Comparison of ENCODE assay signal across 21 cellular contexts in genomic region chr3:179247289-179248020, GRCh38.
"Had no signal": no experiment of that assay in that cellular context is flagged by ENCODE, and none has a peak within 500 bp of the region (broad histone marks: within the 10 kb centered on the region; RNA-seq: fewer than 3 reads in every experiment).

No MANE protein-coding gene starts in this region.

- FAIRE-seq: keratinocyte had no signal

- H3K4me3 Mint-ChIP-seq: activated T-helper 17 cell treated with anti-CD3 and anti-CD28 coated beads, Interleukin-2, amount 50 U/mL, for 72 hours; naive B cell had no signal

- H3K9me3 ChIP-seq: esophagus muscularis mucosa, left lung, neutrophil, tibial nerve had no signal

- H3K9ac ChIP-seq: parathyroid adenoma had no signal

- H3K4me1 Mint-ChIP-seq: activated T-helper 17 cell treated with anti-CD3 and anti-CD28 coated beads, Interleukin-2, amount 50 U/mL, for 72 hours; naive B cell had no signal

- ATAC-seq: activated T-helper 17 cell treated with anti-CD3 and anti-CD28 coated beads, Interleukin-2, amount 50 U/mL, for 72 hours; left lung had no signal

- H3K9me3 Mint-ChIP-seq: activated T-helper 17 cell treated with anti-CD3 and anti-CD28 coated beads, Interleukin-2, amount 50 U/mL, for 72 hours; naive B cell had no signal

- H3K27me3 ChIP-seq: dorsolateral prefrontal cortex, esophagus muscularis mucosa, left lung, neutrophil, tibial nerve had no signal

- H3K79me2 ChIP-seq: parathyroid adenoma had no signal

- H3K4me1 ChIP-seq: esophagus muscularis mucosa, left lung, parathyroid adenoma, tibial nerve had no signal

- H3K4me3 ChIP-seq: dorsolateral prefrontal cortex, esophagus muscularis mucosa, left lung, tibial nerve had no signal

- H3K27ac ChIP-seq: dorsolateral prefrontal cortex, esophagus muscularis mucosa, left lung, neutrophil, parathyroid adenoma, tibial nerve, VCaP had no signal

- DNase-seq: activated CD4-positive, alpha-beta T cell treated with anti-CD3 and anti-CD28 coated beads for 1 hour; activated CD4-positive, alpha-beta T cell treated with anti-CD3 and anti-CD28 coated beads, Interleukin-2, amount 50 U/mL, for 4 hours; activated naive CD4-positive, alpha-beta T cell treated with Interleukin-2 at 50 U/mL for 16 hours; aorta; dorsolateral prefrontal cortex; hippocampal formation; left lung; mammary epithelial cell; naive B cell; retina; stimulated activated CD4-positive, alpha-beta T cell treated with anti-CD3 and anti-CD28 coated beads, Interleukin-15, amount 100 ng/mL, for 24 hours; stimulated activated CD4-positive, alpha-beta T cell treated with anti-CD3 and anti-CD28 coated beads, Interleukin-4, amount 100 ng/mL, for 1 hour; stimulated activated naive CD4-positive, alpha-beta T cell; T1000 had no signal

- H3K27me3 Mint-ChIP-seq: activated T-helper 17 cell treated with anti-CD3 and anti-CD28 coated beads, Interleukin-2, amount 50 U/mL, for 72 hours; naive B cell had no signal

- H3K27ac Mint-ChIP-seq: activated T-helper 17 cell treated with anti-CD3 and anti-CD28 coated beads, Interleukin-2, amount 50 U/mL, for 72 hours had no signal

- H2AFZ ChIP-seq: parathyroid adenoma had no signal
